8 cellular contexts compared by ENCODE assay signal in genomic region chr1:86704456-86704971, GRCh38. TPM values are rescaled to one million over a fixed set of nuclear protein-coding genes. Genes with fewer than 3 reads are reported as not detected.
A peak's percentile ranks its signal among the peaks of the same experiment; 100 is the strongest.
DNase-seq lines count a peak whose midpoint lies in the region; TF ChIP-seq lines count a peak whose summit lies in the region.

TSS of gene SH3GLB1 (plus strand) at chr1:86704576. CDS start at chr1:86704900, 324 bp downstream.

- DNase-seq in GM04503 (ENCODE audit: low read depth), result peak; percentile 28
- peak; percentile 90 for DNase-seq in HCEC 1CT
- peak; percentile 89 for DNase-seq in MG63
- peak; percentile 52 for DNase-seq in SIG-M5 (lab: John Stamatoyannopoulos, UW)
- peak; percentile 86 for DNase-seq in activated gamma-delta T cell (lab: John Stamatoyannopoulos, UW)
- DNase-seq in fibroblast of villous mesenchyme (ENCODE audit: low read depth), result peak; percentile 89
- DNase-seq in neural crest cell (ENCODE audit: low read depth, low spot score), result peak; percentile 97

- H3K4me3 ChIP-seq in MG63 (peak within 1 kb of the TSS; percentile 68), fibroblast of villous mesenchyme (ENCODE audit: low read depth, low read length) (peak within 1 kb of the TSS; percentile 95), stomach smooth muscle (ENCODE audit: low read length in 2 of 2) (peak within 1 kb of the TSS; percentile 85 to 95)

- H3K27ac Mint-ChIP-seq in neural crest cell (ENCODE audit: unreplicated experiment), result peak within 1 kb of the TSS; percentile 98

- peaks cover 3% of the 10 kb centered on the region for H3K27me3 Mint-ChIP-seq in neural crest cell (ENCODE audit: low read depth)

- H3K36me3 Mint-ChIP-seq in neural crest cell (ENCODE audit: low read depth), result peaks cover 2% of the 10 kb centered on the region

- peaks cover 3% of the 10 kb centered on the region for H3K4me1 ChIP-seq in stomach smooth muscle (ENCODE audit: control insufficient read depth, insufficient read depth, low read length)

- H3K9me3 ChIP-seq in MG63 (no peaks in the 10 kb centered on the region), stomach smooth muscle (ENCODE audit: control insufficient read depth in 2 of 2, low read length in 2 of 2) (no peaks in the 10 kb centered on the region)

- H3K36me3 ChIP-seq in MG63, result peaks cover 3% of the 10 kb centered on the region
- no peaks in the 10 kb centered on the region for H3K36me3 ChIP-seq in stomach smooth muscle (ENCODE audit: control insufficient read depth in 2 of 2, insufficient read depth in 2 of 2, low read length in 2 of 2)

- H3K9ac ChIP-seq in stomach smooth muscle (ENCODE audit: low read length in 2 of 2), result peak within 1 kb of the TSS; percentile 90 to 97

- H3K27me3 ChIP-seq in MG63 (no peaks in the 10 kb centered on the region), stomach smooth muscle (ENCODE audit: control insufficient read depth in 1 of 2, insufficient read depth in 2 of 2, low read length in 2 of 2) (no peaks in the 10 kb centered on the region)

- peak within 1 kb of the TSS; percentile 90 for H3K27ac ChIP-seq in stomach smooth muscle (ENCODE audit: low read length)

- H3K9me3 Mint-ChIP-seq in neural crest cell, result no peaks in the 10 kb centered on the region

- H3K4me3 Mint-ChIP-seq in neural crest cell, result peak within 1 kb of the TSS; percentile 99

- H3K4me1 Mint-ChIP-seq in neural crest cell, result peaks cover 35% of the 10 kb centered on the region

- TF ChIP-seq CTCF in fibroblast of villous mesenchyme (IDR thresholded peaks at IDR 0.05; ENCODE audit: insufficient read depth, low read depth, low read length), result peak; percentile 83
- peak; percentile 97 for TF ChIP-seq CTCF in neural crest cell (conservative IDR thresholded peaks at IDR 0.05)

RNA-seq across cellular contexts. Expression of gene SH3GLB1, which starts in this region (rescaled TPM):
- 24.1 and 25.1 TPM in 2 replicates for total RNA-seq in MG63 (2014; rRNA removed; shearing (Covaris generic); ENCODE audit: low replicate concordance)
- 44.5 and 47.9 TPM in 2 replicates for total RNA-seq in fibroblast of villous mesenchyme
- 51.9 and 55.3 TPM in 2 replicates for total RNA-seq in neural crest cell

Comparison
In these comparisons a context has a peak if more than half of its experiments do, and no peak if none do; other contexts are left out.
1. Peak in every context shown above with its lines: DNase-seq, H3K4me3 ChIP-seq and H3K27ac ChIP-seq.
2. DNase-seq: peak in every context shown above with its lines; median percentile 97 in neural crest cell; 90 in HCEC 1CT; 89 in MG63; 89 in fibroblast of villous mesenchyme; 86 in activated gamma-delta T cell; 52 in SIG-M5; 28 in GM04503.